ENCODE assay signal across 41 cellular contexts in genomic region chr9:97096793-97097192, GRCh38. TPM values are rescaled to one million over a fixed set of nuclear protein-coding genes. Genes with fewer than 3 reads are reported as not detected.
"Had no signal": no experiment of that assay in that cellular context is flagged by ENCODE, and none has a peak within 500 bp of the region (broad histone marks: within the 10 kb centered on the region; RNA-seq: fewer than 3 reads in every experiment).

No MANE protein-coding gene starts in this region.

- H3K9me3 ChIP-seq: adrenal gland, ascending aorta, body of pancreas, breast epithelium had no signal

- ATAC-seq: activated naive CD4-positive, alpha-beta T cell treated with anti-CD3 and anti-CD28 coated beads, Interleukin-2, amount 50 U/mL, for 72 hours; activated naive CD8-positive, alpha-beta T cell treated with anti-CD3 and anti-CD28 coated beads, Interleukin-2, amount 50 U/mL, for 24 hours; activated T-cell treated with anti-CD3 and anti-CD28 coated beads, Interleukin-2, amount 50 U/mL, for 4 hours; activated T-cell treated with anti-CD3 and anti-CD28 coated beads, Interleukin-2, amount 50 U/mL, for 72 hours; activated T-helper 17 cell treated with anti-CD3 and anti-CD28 coated beads, Interleukin-2, amount 50 U/mL, for 72 hours; body of pancreas had no signal

- H3K4me3 Mint-ChIP-seq: activated naive CD4-positive, alpha-beta T cell treated with anti-CD3 and anti-CD28 coated beads for 36 hours; activated naive CD4-positive, alpha-beta T cell treated with anti-CD3 and anti-CD28 coated beads, Interleukin-2, amount 10 ng/mL, durations not matched to agents 7 days and 5 days; activated naive CD4-positive, alpha-beta T cell treated with anti-CD3 and anti-CD28 coated beads, Interleukin-2, amount 50 U/mL, for 24 hours; activated naive CD8-positive, alpha-beta T cell; activated naive CD8-positive, alpha-beta T cell treated with anti-CD3 and anti-CD28 coated beads for 36 hours; activated naive CD8-positive, alpha-beta T cell treated with anti-CD3 and anti-CD28 coated beads, Interleukin-2, amount 10 ng/mL, durations not matched to agents 7 days and 5 days; activated naive CD8-positive, alpha-beta T cell treated with anti-CD3 and anti-CD28 coated beads, Interleukin-2, amount 50 U/mL, for 24 hours; activated T-cell treated with anti-CD3 and anti-CD28 coated beads, Interleukin-2, amount 50 U/mL, for 24 hours; activated T-cell treated with anti-CD3 and anti-CD28 coated beads, Interleukin-2, amount 50 U/mL, for 4 hours; activated T-cell treated with anti-CD3 and anti-CD28 coated beads, Interleukin-2, amount 50 U/mL, for 72 hours; activated T-helper 1 cell treated with anti-CD3 and anti-CD28 coated beads, Interleukin-12 subunit alpha, Interleukin-12 subunit beta, Interleukin-2, Interleukin-4 antibody, amounts not matched to agents 30 ng/mL and 10 ng/mL and 1 ng/mL, durations not matched to agents 14 hours and 24 hours and 36 hours; activated T-helper 17 cell treated with anti-CD3 and anti-CD28 coated beads, Interleukin-2, amount 50 U/mL, for 72 hours; brain; central memory CD8-positive, alpha-beta T cell had no signal

- H3K9me3 Mint-ChIP-seq: activated naive CD4-positive, alpha-beta T cell treated with anti-CD3 and anti-CD28 coated beads for 36 hours; activated naive CD4-positive, alpha-beta T cell treated with anti-CD3 and anti-CD28 coated beads, Interleukin-2, amount 10 ng/mL, durations not matched to agents 7 days and 5 days; activated naive CD4-positive, alpha-beta T cell treated with anti-CD3 and anti-CD28 coated beads, Interleukin-2, amount 50 U/mL, for 72 hours; activated naive CD8-positive, alpha-beta T cell treated with anti-CD3 and anti-CD28 coated beads for 36 hours; activated naive CD8-positive, alpha-beta T cell treated with anti-CD3 and anti-CD28 coated beads, Interleukin-2, amount 10 ng/mL, durations not matched to agents 7 days and 5 days; activated naive CD8-positive, alpha-beta T cell treated with anti-CD3 and anti-CD28 coated beads, Interleukin-2, amount 50 U/mL, for 24 hours; activated T-cell treated with anti-CD3 and anti-CD28 coated beads, Interleukin-2, amount 50 U/mL, for 24 hours; activated T-cell treated with anti-CD3 and anti-CD28 coated beads, Interleukin-2, amount 50 U/mL, for 4 hours; activated T-cell treated with anti-CD3 and anti-CD28 coated beads, Interleukin-2, amount 50 U/mL, for 72 hours; activated T-helper 1 cell treated with anti-CD3 and anti-CD28 coated beads, Interleukin-12 subunit alpha, Interleukin-12 subunit beta, Interleukin-2, Interleukin-4 antibody, amounts not matched to agents 30 ng/mL and 10 ng/mL and 1 ng/mL, durations not matched to agents 14 hours and 24 hours and 36 hours; activated T-helper 17 cell treated with anti-CD3 and anti-CD28 coated beads, Interleukin-2, amount 50 U/mL, for 72 hours; activated T-helper 2 cell treated with anti-CD3 and anti-CD28 coated beads, Interferon-gamma antibody, Interleukin-2, Interleukin-4, amounts not matched to agents 10 μg/mL and 5 μg/mL and 100 μg/mL, durations not matched to agents 14 hours and 24 hours and 36 hours; brain; central memory CD8-positive, alpha-beta T cell had no signal

- H3K27ac ChIP-seq: adrenal gland, ascending aorta, body of pancreas, brain microvascular endothelial cell, breast epithelium, cardiac muscle cell had no signal

- H3K4me1 Mint-ChIP-seq: activated naive CD4-positive, alpha-beta T cell treated with anti-CD3 and anti-CD28 coated beads, Interleukin-2, amount 10 ng/mL, durations not matched to agents 7 days and 5 days; activated naive CD4-positive, alpha-beta T cell treated with anti-CD3 and anti-CD28 coated beads, Interleukin-2, amount 50 U/mL, for 24 hours; activated naive CD8-positive, alpha-beta T cell treated with anti-CD3 and anti-CD28 coated beads for 36 hours; activated naive CD8-positive, alpha-beta T cell treated with anti-CD3 and anti-CD28 coated beads, Interleukin-2, amount 10 ng/mL, durations not matched to agents 7 days and 5 days; activated naive CD8-positive, alpha-beta T cell treated with anti-CD3 and anti-CD28 coated beads, Interleukin-2, amount 50 U/mL, for 24 hours; activated T-helper 17 cell treated with anti-CD3 and anti-CD28 coated beads, Interleukin-2, amount 50 U/mL, for 72 hours; brain; central memory CD8-positive, alpha-beta T cell had no signal

- H3K36me3 Mint-ChIP-seq: activated naive CD4-positive, alpha-beta T cell treated with anti-CD3 and anti-CD28 coated beads, Interleukin-2, amount 10 ng/mL, durations not matched to agents 7 days and 5 days; activated naive CD4-positive, alpha-beta T cell treated with anti-CD3 and anti-CD28 coated beads, Interleukin-2, amount 50 U/mL, for 24 hours; activated naive CD8-positive, alpha-beta T cell treated with anti-CD3 and anti-CD28 coated beads for 36 hours; activated naive CD8-positive, alpha-beta T cell treated with anti-CD3 and anti-CD28 coated beads, Interleukin-2, amount 10 ng/mL, durations not matched to agents 7 days and 5 days; brain had no signal

- H3K27me3 ChIP-seq: adrenal gland, ascending aorta, body of pancreas, brain microvascular endothelial cell, breast epithelium, cardiac muscle cell had no signal

- DNase-seq: activated effector memory CD4-positive, alpha-beta T cell treated with anti-CD3 and anti-CD28 coated beads, Interleukin-2, amount 50 U/mL, for 16 hours; activated effector memory CD4-positive, alpha-beta T cell treated with Interleukin-2 at 50 U/mL for 16 hours; activated gamma-delta T cell; activated gamma-delta T cell treated with Interleukin-2 at 50 U/mL for 16 hours; activated naive CD4-positive, alpha-beta T cell; activated naive CD4-positive, alpha-beta T cell treated with anti-CD3 and anti-CD28 coated beads for 36 hours; activated naive CD4-positive, alpha-beta T cell treated with anti-CD3 and anti-CD28 coated beads, Interleukin-2, amount 10 ng/mL, durations not matched to agents 7 days and 5 days; activated naive CD4-positive, alpha-beta T cell treated with anti-CD3 and anti-CD28 coated beads, Interleukin-2, amount 50 U/mL, for 16 hours; activated naive CD4-positive, alpha-beta T cell treated with Interleukin-2 at 50 U/mL for 16 hours; activated naive CD8-positive, alpha-beta T cell treated with anti-CD3 and anti-CD28 coated beads for 36 hours; activated naive CD8-positive, alpha-beta T cell treated with anti-CD3 and anti-CD28 coated beads, Interleukin-2, amount 10 ng/mL, durations not matched to agents 7 days and 5 days; activated naive CD8-positive, alpha-beta T cell treated with anti-CD3 and anti-CD28 coated beads, Interleukin-2, amount 50 U/mL, for 24 hours; activated T-cell treated with anti-CD3 and anti-CD28 coated beads, Interleukin-2, amount 50 U/mL, for 1 hour; activated T-cell treated with anti-CD3 and anti-CD28 coated beads, Interleukin-2, amount 50 U/mL, for 24 hours; activated T-cell treated with anti-CD3 and anti-CD28 coated beads, Interleukin-2, amount 50 U/mL, for 4 hours; activated T-cell treated with anti-CD3 and anti-CD28 coated beads, Interleukin-2, amount 50 U/mL, for 48 hours; activated T-cell treated with anti-CD3 and anti-CD28 coated beads, Interleukin-2, amount 50 U/mL, for 72 hours; adrenal gland; amniotic stem cell; amygdala; anterior cingulate cortex; aorta; body of pancreas; brain microvascular endothelial cell; caudate nucleus; central memory CD4-positive, alpha-beta T cell; cerebellar nuclear complex had no signal

- H3K36me3 ChIP-seq: adrenal gland, ascending aorta, brain microvascular endothelial cell, breast epithelium, cardiac muscle cell had no signal

- H3K4me1 ChIP-seq: adrenal gland, ascending aorta, body of pancreas, breast epithelium had no signal

- FAIRE-seq: astrocyte, bronchial epithelial cell had no signal

- H3K27ac Mint-ChIP-seq: activated naive CD4-positive, alpha-beta T cell treated with anti-CD3 and anti-CD28 coated beads for 36 hours; activated naive CD4-positive, alpha-beta T cell treated with anti-CD3 and anti-CD28 coated beads, Interleukin-2, amount 10 ng/mL, durations not matched to agents 7 days and 5 days; activated naive CD4-positive, alpha-beta T cell treated with anti-CD3 and anti-CD28 coated beads, Interleukin-2, amount 50 U/mL, for 24 hours; activated naive CD4-positive, alpha-beta T cell treated with anti-CD3 and anti-CD28 coated beads, Interleukin-2, amount 50 U/mL, for 72 hours; activated naive CD8-positive, alpha-beta T cell; activated naive CD8-positive, alpha-beta T cell treated with anti-CD3 and anti-CD28 coated beads for 36 hours; activated naive CD8-positive, alpha-beta T cell treated with anti-CD3 and anti-CD28 coated beads, Interleukin-2, amount 10 ng/mL, durations not matched to agents 7 days and 5 days; activated naive CD8-positive, alpha-beta T cell treated with anti-CD3 and anti-CD28 coated beads, Interleukin-2, amount 50 U/mL, for 24 hours; activated T-cell treated with anti-CD3 and anti-CD28 coated beads, Interleukin-2, amount 50 U/mL, for 24 hours; activated T-cell treated with anti-CD3 and anti-CD28 coated beads, Interleukin-2, amount 50 U/mL, for 72 hours; activated T-helper 1 cell treated with anti-CD3 and anti-CD28 coated beads, Interleukin-12 subunit alpha, Interleukin-12 subunit beta, Interleukin-2, Interleukin-4 antibody, amounts not matched to agents 30 ng/mL and 10 ng/mL and 1 ng/mL, durations not matched to agents 14 hours and 24 hours and 36 hours; activated T-helper 17 cell treated with anti-CD3 and anti-CD28 coated beads, Interleukin-2, amount 50 U/mL, for 72 hours; activated T-helper 2 cell treated with anti-CD3 and anti-CD28 coated beads, Interferon-gamma antibody, Interleukin-2, Interleukin-4, amounts not matched to agents 10 μg/mL and 5 μg/mL and 100 μg/mL, durations not matched to agents 14 hours and 24 hours and 36 hours had no signal

- H3K4me3 ChIP-seq: adrenal gland, ascending aorta, body of pancreas, breast epithelium, cardiac muscle cell had no signal

RNA-seq across cellular contexts. Expression of gene CTSV, which starts 57.9 kb away (rescaled TPM):
- total RNA-seq: aorta, ascending aorta, cardiac septum had no signal
